24 cellular contexts compared by ENCODE assay signal in genomic region chr3:171358171-171358890, GRCh38.
A peak's percentile ranks its signal among the peaks of the same experiment; 100 is the strongest.
DNase-seq lines count a peak whose midpoint lies in the region; ATAC-seq and TF ChIP-seq lines count a peak whose summit lies in the region.
"Had no signal": no experiment of that assay in that cellular context is flagged by ENCODE, and none has a peak within 500 bp of the region (broad histone marks: within the 10 kb centered on the region; RNA-seq: fewer than 3 reads in every experiment).

No MANE protein-coding gene starts in this region.

- H3K27me3 ChIP-seq in Caco-2 (replicated peaks; ENCODE audit: control insufficient read depth, insufficient read depth, low read length) (no peaks in the 10 kb centered on the region), colonic mucosa (no peaks in the 10 kb centered on the region), suprapubic skin (no peaks in the 10 kb centered on the region)
- H3K27me3 ChIP-seq: BLaER1, brain microvascular endothelial cell, upper lobe of right lung had no signal

- H3K9me3 ChIP-seq in Caco-2 = no peaks in the 10 kb centered on the region
- H3K9me3 ChIP-seq in colonic mucosa = no peaks in the 10 kb centered on the region
- H3K9me3 ChIP-seq in suprapubic skin = no peaks in the 10 kb centered on the region
- H3K9me3 ChIP-seq: BLaER1, upper lobe of right lung had no signal

- no peak for DNase-seq in Caco-2
- DNase-seq in HT1080 (ENCODE audit: low read depth) = peak; percentile 72
- peak; percentile 45 for DNase-seq in colonic mucosa
- DNase-seq in left lobe of liver (ENCODE audit: low spot score) = peak; percentile 49
- DNase-seq in osteocyte (ENCODE audit: extremely low spot score, unreplicated experiment) = no peak
- no peak for DNase-seq in suprapubic skin (ENCODE audit: low spot score in 2 of 2)
- DNase-seq in posterior cingulate gyrus = no peak
- DNase-seq: activated CD4-positive, alpha-beta T cell treated with anti-CD3 and anti-CD28 coated beads for 1 hour; activated T-cell treated with anti-CD3 and anti-CD28 coated beads, Interleukin-2, amount 50 U/mL, for 1 hour; brain microvascular endothelial cell; foreskin fibroblast; Kasumi-1; NCI-H1105; NCI-H2081; NCI-H345; NCI-H82; nephron progenitor cell; Right ventricle myocardium superior; stimulated activated CD8-positive, alpha-beta memory T cell treated with anti-CD3 and anti-CD28 coated beads, Interleukin-4, amount 100 ng/mL, for 48 hours; SW 1271; upper lobe of right lung had no signal

- H3K36me3 ChIP-seq in Caco-2 (ENCODE audit: control insufficient read depth, insufficient read depth, low read length) = no peaks in the 10 kb centered on the region; the same call in 1 of the 2 replicates
- H3K36me3 ChIP-seq in colonic mucosa = no peaks in the 10 kb centered on the region
- H3K36me3 ChIP-seq in suprapubic skin = no peaks in the 10 kb centered on the region
- H3K36me3 ChIP-seq: BLaER1, brain microvascular endothelial cell, upper lobe of right lung had no signal

- no peaks in the 10 kb centered on the region for H3K27me3 Mint-ChIP-seq in Caco-2 (ENCODE audit: insufficient read depth, unreplicated experiment)
- H3K27me3 Mint-ChIP-seq in osteocyte (ENCODE audit: unreplicated experiment) = no peaks in the 10 kb centered on the region

- H3K27ac Mint-ChIP-seq in Caco-2 (ENCODE audit: unreplicated experiment) (peak overlapping the region; percentile 5), osteocyte (ENCODE audit: unreplicated experiment) (no peak overlapping the region)
- H3K27ac Mint-ChIP-seq: mesothelial cell of epicardium had no signal

- no peak for TF ChIP-seq POLR2A in suprapubic skin (IDR thresholded peaks at IDR 0.05)

- no TSS peak for BruUV-seq in Caco-2 (replicated peaks; lab: Mats Ljungman, UMichigan)

- 73% methylated on average over 10 of the region's 10 CpGs for WGBS in suprapubic skin

- no peak for TF ChIP-seq EP300 in suprapubic skin (IDR thresholded peaks at IDR 0.05)

- H3K4me3 ChIP-seq in Caco-2 (ENCODE audit: low read depth, low read length) (no peak overlapping the region), colonic mucosa (no peak overlapping the region), suprapubic skin (no peak overlapping the region)
- H3K4me3 ChIP-seq: BLaER1, upper lobe of right lung had no signal

- CTCF ChIA-PET in Caco-2 (lab: Charles Lee) = no interaction called here

- no peak for TF ChIP-seq CTCF in Caco-2 (IDR thresholded peaks at IDR 0.05; ENCODE audit: insufficient read depth in 1 of 2, low read depth in 1 of 2, low read length in 1 of 2, severe bottlenecking in 1 of 2, unreplicated experiment in 1 of 2)
- no peak for TF ChIP-seq CTCF in colonic mucosa (IDR thresholded peaks at IDR 0.05)
- TF ChIP-seq CTCF in osteocyte (IDR thresholded peaks at IDR 0.05) = no peak
- no peak for TF ChIP-seq CTCF in suprapubic skin (IDR thresholded peaks at IDR 0.05)

- H3K4me1 ChIP-seq in Caco-2 (peaks cover 34% of the 10 kb centered on the region), colonic mucosa (no peaks in the 10 kb centered on the region), suprapubic skin (peaks cover under 1% of the 10 kb centered on the region)
- H3K4me1 ChIP-seq: BLaER1 had no signal

- H3K4me3 Mint-ChIP-seq in Caco-2 (ENCODE audit: unreplicated experiment) = no peak overlapping the region
- no peak overlapping the region for H3K4me3 Mint-ChIP-seq in osteocyte (ENCODE audit: unreplicated experiment)
- H3K4me3 Mint-ChIP-seq: mesothelial cell of epicardium, nephron progenitor cell had no signal

- H3K9me3 Mint-ChIP-seq in Caco-2 (ENCODE audit: unreplicated experiment) (no peaks in the 10 kb centered on the region), osteocyte (ENCODE audit: unreplicated experiment) (no peaks in the 10 kb centered on the region)
- H3K9me3 Mint-ChIP-seq: mesothelial cell of epicardium, nephron progenitor cell had no signal

- H3K4me1 Mint-ChIP-seq in Caco-2 (ENCODE audit: low read depth, unreplicated experiment) (no peaks in the 10 kb centered on the region), osteocyte (ENCODE audit: unreplicated experiment) (peaks cover 10% of the 10 kb centered on the region)

- POLR2A ChIA-PET in Caco-2 (lab: Charles Lee) = no interaction called here

- no peaks in the 10 kb centered on the region for H3K36me3 Mint-ChIP-seq in Caco-2 (ENCODE audit: insufficient read depth, unreplicated experiment)
- H3K36me3 Mint-ChIP-seq in osteocyte (ENCODE audit: unreplicated experiment) = no peaks in the 10 kb centered on the region
- H3K36me3 Mint-ChIP-seq: mesothelial cell of epicardium had no signal

- intact Hi-C loops in Caco-2 (cut with micrococcal nuclease; ENCODE audit: unreplicated experiment) = no loop called here
- intact Hi-C loops in colonic mucosa (cut with DNase I) = no loop called here
- intact Hi-C loops in posterior cingulate gyrus (cut with DNase I) = no loop called here

- ATAC-seq in left lobe of liver = peak; percentile 61
- no peak for ATAC-seq in HG02852 (IDR thresholded peaks at IDR 0.05; ENCODE audit: unreplicated experiment)
- ATAC-seq: upper lobe of right lung had no signal

- H3K27ac ChIP-seq in colonic mucosa (peak overlapping the region; percentile 3), suprapubic skin (no peak overlapping the region)
- H3K27ac ChIP-seq: BLaER1, brain microvascular endothelial cell, upper lobe of right lung had no signal

- H3K9ac ChIP-seq in colonic mucosa (ENCODE audit: low read depth in 2 of 2, low read length in 2 of 2) = no peak overlapping the region
- H3K9ac ChIP-seq: BLaER1 had no signal

Comparison
In these comparisons a context has a peak if more than half of its experiments do, and no peak if none do; other contexts are left out.
1. DNase-seq: peak in HT1080 (single experiment), colonic mucosa (single experiment) and left lobe of liver (single experiment); none in Caco-2 (0 of 2), osteocyte (single experiment), suprapubic skin (0 of 2) and posterior cingulate gyrus (0 of 10).